In the genomic region with DNA sequence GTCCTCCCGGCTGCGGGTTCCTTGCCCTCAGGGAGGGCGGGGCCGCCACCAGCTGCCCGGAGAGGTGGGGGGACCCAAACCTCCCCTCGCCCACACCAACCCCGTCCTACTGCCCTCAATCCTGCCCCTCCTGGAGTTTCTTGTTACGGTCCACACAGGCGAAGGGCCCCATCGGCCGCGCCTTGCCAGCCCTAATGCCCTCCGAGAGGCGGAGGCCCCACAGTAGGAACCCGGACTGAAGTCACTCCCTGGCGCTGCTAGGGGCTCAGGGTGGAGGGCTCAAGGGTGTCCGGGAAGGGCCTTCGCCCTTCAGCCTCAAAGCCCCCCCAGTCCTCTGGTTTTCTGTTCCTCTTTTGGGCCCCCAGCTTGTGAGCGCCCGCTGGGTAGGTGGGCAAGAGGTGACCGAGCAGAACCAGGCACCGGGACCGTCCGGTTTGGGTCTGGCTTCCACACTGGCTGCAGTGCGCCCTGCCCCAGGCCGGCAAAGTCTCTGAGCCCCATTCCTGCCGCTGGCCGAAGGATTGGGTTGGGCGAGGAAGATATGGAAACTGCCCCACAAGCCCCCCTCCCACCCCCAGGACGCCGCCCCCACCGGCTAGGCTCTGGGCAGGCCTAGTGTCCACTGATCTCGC, we compare ENCODE assay signal across 8 cellular contexts. TPM values are rescaled to one million over a fixed set of nuclear protein-coding genes. Genes with fewer than 3 reads are reported as not detected.
DNase-seq lines count a peak whose midpoint lies in the region; TF ChIP-seq lines count a peak whose summit lies in the region.

No MANE protein-coding gene starts in this region.

- H3K36me3 ChIP-seq in HUES48 (ENCODE audit: control insufficient read depth, insufficient read depth, low read length) = no peaks in the 10 kb centered on the region
- H3K36me3 ChIP-seq in spleen = no peaks in the 10 kb centered on the region

- peaks cover 52% of the 10 kb centered on the region for H3K27me3 ChIP-seq in HUES48 (ENCODE audit: control insufficient read depth, insufficient read depth, low read length)
- H3K27me3 ChIP-seq in spleen (replicated peaks in 1 of 7) = peaks cover 0 to 79% (median 36%) of the 10 kb centered on the region in 7 donors

- no peaks in the 10 kb centered on the region for H3K9me3 Mint-ChIP-seq in activated naive CD8-positive, alpha-beta T cell treated with anti-CD3 and anti-CD28 coated beads for 36 hours
- H3K9me3 Mint-ChIP-seq in endothelial cell (ENCODE audit: unreplicated experiment) = no peaks in the 10 kb centered on the region

- no peak for DNase-seq in activated naive CD8-positive, alpha-beta T cell treated with anti-CD3 and anti-CD28 coated beads for 36 hours
- DNase-seq in spleen = no peak
- DNase-seq in GM19240 (ENCODE audit: insufficient read length, low spot score) = no peak
- DNase-seq in endothelial cell (ENCODE audit: low spot score) = no peak
- no peak for DNase-seq in inferior parietal cortex (ENCODE audit: extremely low spot score)
- no peak for DNase-seq in NCI-H1048 (lab: John Stamatoyannopoulos, UW)

- peak overlapping the region; percentile 51 for H3K4me3 Mint-ChIP-seq in activated naive CD8-positive, alpha-beta T cell treated with anti-CD3 and anti-CD28 coated beads for 36 hours
- no peak overlapping the region for H3K4me3 Mint-ChIP-seq in endothelial cell (ENCODE audit: unreplicated experiment)

- no peak overlapping the region for H3K27ac Mint-ChIP-seq in activated naive CD8-positive, alpha-beta T cell treated with anti-CD3 and anti-CD28 coated beads for 36 hours
- H3K27ac Mint-ChIP-seq in endothelial cell (ENCODE audit: unreplicated experiment) = no peak overlapping the region

- H3K4me1 Mint-ChIP-seq in activated naive CD8-positive, alpha-beta T cell treated with anti-CD3 and anti-CD28 coated beads for 36 hours = peaks cover 2% of the 10 kb centered on the region
- H3K4me1 Mint-ChIP-seq in endothelial cell (ENCODE audit: unreplicated experiment) = no peaks in the 10 kb centered on the region

- H3K4me3 ChIP-seq in HUES48 (ENCODE audit: low read depth, low read length) (peak overlapping the region; percentile 64), iPS-18c (ENCODE audit: insufficient read depth, low read depth, low read length) (peak overlapping the region; percentile 59), spleen (peak overlapping the region in 6 of 8 donors; percentile 25 to 71 (median 35))

- TF ChIP-seq CTCF in spleen (IDR thresholded peaks at IDR 0.05 in 8 of 11, conservative IDR thresholded peaks at IDR 0.05 in 3 of 11) = no peak
- no peak for TF ChIP-seq CTCF in endothelial cell (IDR thresholded peaks at IDR 0.05; ENCODE audit: unreplicated experiment)

- 4 to 10% (median 9%) methylated on average over 13 to 33 of the region's 33 CpGs for WGBS in spleen, 5 donors

- intact Hi-C loops in spleen (cut with DNase I; ENCODE audit: low total_unique reads) = no loop called here

- H3K36me3 Mint-ChIP-seq in activated naive CD8-positive, alpha-beta T cell treated with anti-CD3 and anti-CD28 coated beads for 36 hours = no peaks in the 10 kb centered on the region
- no peaks in the 10 kb centered on the region for H3K36me3 Mint-ChIP-seq in endothelial cell (ENCODE audit: low read depth, unreplicated experiment)

- TF ChIP-seq POLR2A in spleen (IDR thresholded peaks at IDR 0.05) = no peak

- H3K27ac ChIP-seq in HUES48 (ENCODE audit: low read depth, low read length) (no peak overlapping the region), spleen (peak overlapping the region in 1 of 8 donors; percentile 18)

- H3K27me3 Mint-ChIP-seq in activated naive CD8-positive, alpha-beta T cell treated with anti-CD3 and anti-CD28 coated beads for 36 hours = peaks cover 45% of the 10 kb centered on the region
- H3K27me3 Mint-ChIP-seq in endothelial cell (ENCODE audit: unreplicated experiment) = peaks cover 17% of the 10 kb centered on the region

- H3K4me1 ChIP-seq in HUES48 (ENCODE audit: control insufficient read depth, insufficient read depth, low read length) (peaks cover 8% of the 10 kb centered on the region; the same call in 1 of the 2 replicates), spleen (peaks cover 17 to 28% (median 25%) of the 10 kb centered on the region in 6 donors)

- no peak overlapping the region for H3K9ac ChIP-seq in HUES48 (ENCODE audit: low read depth, low read length)

- H3K9me3 ChIP-seq in HUES48 (ENCODE audit: control insufficient read depth, insufficient read depth, low read length) (no peaks in the 10 kb centered on the region), iPS-18c (ENCODE audit: control insufficient read depth, insufficient read depth, low read length) (no peaks in the 10 kb centered on the region), spleen (no peaks in the 10 kb centered on the region)

RNA-seq across cellular contexts. Expression of gene DUSP8, which starts 24.5 kb away (rescaled TPM):
- 1 to 10 TPM; 1.5 to 2.1 TPM for total RNA-seq in activated naive CD8-positive, alpha-beta T cell treated with anti-CD3 and anti-CD28 coated beads for 36 hours
- 10 to 100 TPM in 1 of 7 donors, 1 to 10 TPM in 6; 1.4 to 18.4 (median 3.1) TPM for total RNA-seq in spleen
- polyA plus RNA-seq in spleen = 1 to 10 TPM in 1 of 3 donors, under 1 TPM in 2; 0.38 to 3.2 (median 0.87) TPM
- total RNA-seq in endothelial cell (ENCODE audit: unreplicated experiment) = 2.2 TPM

RNA-seq across cellular contexts. Expression of gene KRTAP5-1, which starts 37.5 kb away (rescaled TPM):
- not detected for total RNA-seq in activated naive CD8-positive, alpha-beta T cell treated with anti-CD3 and anti-CD28 coated beads for 36 hours
- total RNA-seq in spleen (not detected), endothelial cell (ENCODE audit: unreplicated experiment) (not detected)
- not detected for polyA plus RNA-seq in spleen

RNA-seq across cellular contexts. Expression of gene KRTAP5-2, which starts 50.5 kb away (rescaled TPM):
- total RNA-seq in activated naive CD8-positive, alpha-beta T cell treated with anti-CD3 and anti-CD28 coated beads for 36 hours = not detected
- total RNA-seq in spleen (not detected), endothelial cell (ENCODE audit: unreplicated experiment) (not detected)
- polyA plus RNA-seq in spleen = not detected
